Comparison of ENCODE assay signal across 18 cellular contexts in genomic region chr5:101036778-101037177, GRCh38.
A peak's percentile ranks its signal among the peaks of the same experiment; 100 is the strongest.
DNase-seq lines count a peak whose midpoint lies in the region; ATAC-seq and TF ChIP-seq lines count a peak whose summit lies in the region.
"Had no signal": no experiment of that assay in that cellular context is flagged by ENCODE, and none has a peak within 500 bp of the region (broad histone marks: within the 10 kb centered on the region; RNA-seq: fewer than 3 reads in every experiment).

No MANE protein-coding gene starts in this region.

- H3K4me2 ChIP-seq in SU-DHL-6 (ENCODE audit: low read depth, low read length, poor library complexity, severe bottlenecking): no peak overlapping the region
- no peak overlapping the region for H3K4me2 ChIP-seq in neural progenitor cell
- H3K4me2 ChIP-seq: BLaER1, GM23338 had no signal

- ATAC-seq in CD4-positive, CD25-positive, alpha-beta regulatory T cell (ENCODE audit: low read depth in 2 of 2): no peak
- ATAC-seq: GM23338 had no signal

- no peak overlapping the region for H3K27ac ChIP-seq in CD4-positive, CD25-positive, alpha-beta regulatory T cell (ENCODE audit: insufficient read depth, low read length, poor library complexity, severe bottlenecking)
- no peak overlapping the region for H3K27ac ChIP-seq in SU-DHL-6 (ENCODE audit: low read depth, low read length)
- H3K27ac ChIP-seq in neural progenitor cell: no peak overlapping the region
- H3K27ac ChIP-seq: 22Rv1, BLaER1, C4-2B had no signal

- H2AFZ ChIP-seq in SU-DHL-6 (ENCODE audit: low read depth, low read length, severe bottlenecking): peak overlapping the region; percentile 19
- H2AFZ ChIP-seq in neural progenitor cell (replicated peaks): peak overlapping the region; percentile 52
- H2AFZ ChIP-seq: GM23338 had no signal

- no peak overlapping the region for H3K9ac ChIP-seq in SU-DHL-6 (ENCODE audit: low read length)
- H3K9ac ChIP-seq in neural progenitor cell: no peak overlapping the region
- H3K9ac ChIP-seq: BLaER1 had no signal

- H3K4me1 ChIP-seq in CD4-positive, CD25-positive, alpha-beta regulatory T cell (ENCODE audit: control insufficient read depth, insufficient read depth, low read length, poor library complexity, severe bottlenecking): no peaks in the 10 kb centered on the region
- no peaks in the 10 kb centered on the region for H3K4me1 ChIP-seq in neural progenitor cell
- H3K4me1 ChIP-seq: BLaER1, HAP-1 had no signal

- H3K27me3 ChIP-seq in CD4-positive, CD25-positive, alpha-beta regulatory T cell (ENCODE audit: control insufficient read depth, insufficient read depth, low read length): no peaks in the 10 kb centered on the region
- no peaks in the 10 kb centered on the region for H3K27me3 ChIP-seq in SU-DHL-6 (ENCODE audit: low read length)
- H3K27me3 ChIP-seq in neural progenitor cell: no peaks in the 10 kb centered on the region
- H3K27me3 ChIP-seq: BLaER1 had no signal

- no peaks in the 10 kb centered on the region for H3K9me3 ChIP-seq in CD4-positive, CD25-positive, alpha-beta regulatory T cell (ENCODE audit: control insufficient read depth in 2 of 2, low read length in 2 of 2)
- H3K9me3 ChIP-seq in SU-DHL-6 (ENCODE audit: insufficient read depth, low read length) (no peaks in the 10 kb centered on the region), neural progenitor cell (ENCODE audit: low read depth) (no peaks in the 10 kb centered on the region)
- H3K9me3 ChIP-seq: BLaER1, HAP-1 had no signal

- no peak overlapping the region for H3K4me3 Mint-ChIP-seq in CD4-positive, CD25-positive, alpha-beta regulatory T cell
- no peak overlapping the region for H3K4me3 Mint-ChIP-seq in neural progenitor cell
- H3K4me3 Mint-ChIP-seq: B cell; CD4-positive, alpha-beta T cell; CD8-positive, alpha-beta memory T cell; GM23338 had no signal

- H3K9me3 Mint-ChIP-seq in CD4-positive, CD25-positive, alpha-beta regulatory T cell: peaks cover 0 to 8% (median 2%) of the 10 kb centered on the region in 7 donors
- peaks cover 4% of the 10 kb centered on the region for H3K9me3 Mint-ChIP-seq in neural progenitor cell
- H3K9me3 Mint-ChIP-seq: CD4-positive, alpha-beta T cell had no signal

- H3K36me3 ChIP-seq in CD4-positive, CD25-positive, alpha-beta regulatory T cell (ENCODE audit: control insufficient read depth, insufficient read depth, low read length): no peaks in the 10 kb centered on the region
- no peaks in the 10 kb centered on the region for H3K36me3 ChIP-seq in SU-DHL-6 (ENCODE audit: low read length)
- H3K36me3 ChIP-seq in neural progenitor cell: no peaks in the 10 kb centered on the region
- H3K36me3 ChIP-seq: BLaER1, HAP-1 had no signal

- in situ Hi-C loops in KBM-7 (cut with MboI; ENCODE audit: low pct_unique_long_range_greater_than_20kb, low sequenced_read_pairs): no loop called here

- H3K4me1 Mint-ChIP-seq in CD4-positive, CD25-positive, alpha-beta regulatory T cell: no peaks in the 10 kb centered on the region
- no peaks in the 10 kb centered on the region for H3K4me1 Mint-ChIP-seq in neural progenitor cell
- H3K4me1 Mint-ChIP-seq: B cell; CD8-positive, alpha-beta memory T cell; GM23338 had no signal

- no peaks in the 10 kb centered on the region for H4K20me1 ChIP-seq in SU-DHL-6 (ENCODE audit: low read depth, low read length)
- H4K20me1 ChIP-seq in neural progenitor cell (ENCODE audit: low read depth): no peaks in the 10 kb centered on the region
- H4K20me1 ChIP-seq: BLaER1 had no signal

- H3K36me3 Mint-ChIP-seq in CD4-positive, CD25-positive, alpha-beta regulatory T cell: no peaks in the 10 kb centered on the region
- no peaks in the 10 kb centered on the region for H3K36me3 Mint-ChIP-seq in neural progenitor cell
- H3K36me3 Mint-ChIP-seq: CD8-positive, alpha-beta memory T cell had no signal

- TF ChIP-seq CTCF in SU-DHL-6 (IDR thresholded peaks at IDR 0.05; ENCODE audit: insufficient read depth, low read length, poor library complexity, severe bottlenecking) (no peak), neural progenitor cell (IDR thresholded peaks at IDR 0.05) (no peak)

- H3F3A ChIP-seq in SU-DHL-6 (ENCODE audit: insufficient read depth) (no peaks in the 10 kb centered on the region), neural progenitor cell (ENCODE audit: low read depth) (no peaks in the 10 kb centered on the region)

- DNase-seq in CD4-positive, CD25-positive, alpha-beta regulatory T cell: no peak
- DNase-seq in neural progenitor cell (ENCODE audit: low spot score): no peak
- no peak for DNase-seq in HCEC 1CT
- no peak for DNase-seq in hepatic stellate cell (ENCODE audit: low spot score)
- no peak for DNase-seq in KBM-7
- DNase-seq: CD4-positive, alpha-beta T cell; CD8-positive, alpha-beta memory T cell; DMS 273 treated with DMSO at 0.1 percent for 48 hours; DMS79; EL; GDM1 had no signal

- no peaks in the 10 kb centered on the region for H3K9me2 ChIP-seq in SU-DHL-6 (replicated peaks; ENCODE audit: insufficient read depth, low read length)

- H3K27ac Mint-ChIP-seq in CD4-positive, CD25-positive, alpha-beta regulatory T cell: peak overlapping the region in 2 of 3 donors; percentile 20 to 26
- H3K27ac Mint-ChIP-seq in neural progenitor cell: no peak overlapping the region
- H3K27ac Mint-ChIP-seq: B cell; CD4-positive, alpha-beta T cell; GM23338 had no signal

- H3K27me3 Mint-ChIP-seq in CD4-positive, CD25-positive, alpha-beta regulatory T cell: peaks cover 9% of the 10 kb centered on the region
- peaks cover 3% of the 10 kb centered on the region for H3K27me3 Mint-ChIP-seq in neural progenitor cell (ENCODE audit: insufficient read depth, low read depth)
- H3K27me3 Mint-ChIP-seq: B cell; CD4-positive, alpha-beta T cell had no signal

- no peak overlapping the region for H3K4me3 ChIP-seq in CD4-positive, CD25-positive, alpha-beta regulatory T cell (ENCODE audit: low read depth, low read length)
- no peak overlapping the region for H3K4me3 ChIP-seq in SU-DHL-6 (ENCODE audit: insufficient read depth, low read length, poor library complexity, severe bottlenecking)
- no peak overlapping the region for H3K4me3 ChIP-seq in neural progenitor cell
- H3K4me3 ChIP-seq: BLaER1, GM23338, HAP-1 had no signal

- H3K79me2 ChIP-seq in SU-DHL-6 (ENCODE audit: insufficient read depth, low read length) (no peaks in the 10 kb centered on the region), neural progenitor cell (ENCODE audit: low read depth) (no peaks in the 10 kb centered on the region)
